In the genomic region with DNA sequence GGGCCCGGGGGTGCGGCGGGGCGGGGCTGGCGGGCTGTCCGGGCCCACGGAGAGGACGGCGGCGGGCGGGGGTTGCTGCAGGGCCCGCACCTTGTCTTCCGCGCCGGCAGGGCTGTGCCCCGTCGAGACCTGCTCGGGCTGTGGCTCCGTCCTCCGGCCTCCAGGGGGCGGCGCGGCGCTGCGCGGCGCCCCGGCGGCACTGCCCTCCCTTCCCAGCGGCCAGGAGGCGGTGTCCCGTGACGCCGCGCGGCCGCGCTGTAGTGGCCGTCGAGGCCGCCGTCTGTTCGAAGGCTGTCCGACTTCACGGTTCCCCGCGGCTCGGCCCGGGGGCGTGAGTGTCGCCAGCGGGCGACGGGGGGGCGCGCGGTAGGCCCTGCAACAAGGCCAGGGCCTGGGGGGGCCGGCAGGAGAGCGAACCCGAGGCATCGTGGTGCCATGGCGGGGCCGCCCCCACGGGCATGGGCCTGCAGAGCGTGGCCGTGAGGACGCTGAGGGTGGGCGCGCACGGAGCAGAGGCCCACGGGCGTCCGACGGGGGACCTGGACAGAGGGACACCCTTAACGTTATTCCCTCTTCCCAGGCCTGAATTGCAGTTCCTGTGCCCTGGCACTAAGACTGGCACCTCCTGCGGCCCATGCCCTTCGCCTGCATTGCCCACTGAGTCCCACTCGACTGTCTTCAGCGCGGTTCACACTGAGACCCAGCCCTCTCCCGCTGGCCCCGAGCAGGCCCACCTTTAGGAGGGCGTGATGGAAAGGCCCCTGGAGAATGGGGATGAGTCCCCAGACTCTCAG, we compare ENCODE assay signal across 1 cellular context.
TF ChIP-seq lines count a peak whose summit lies in the region.

Gene PLEKHG4 (plus strand): TSS at position 237 of the 794 bp plus-strand sequence. CDS start 513 bp downstream, at position 750.

TF ChIP-seq in WTC11, 78 proteins besides CTCF, POLR2A, EP300 and RAD21 (continued from another document and continues in another):
- TF ChIP-seq, protein P1, sequence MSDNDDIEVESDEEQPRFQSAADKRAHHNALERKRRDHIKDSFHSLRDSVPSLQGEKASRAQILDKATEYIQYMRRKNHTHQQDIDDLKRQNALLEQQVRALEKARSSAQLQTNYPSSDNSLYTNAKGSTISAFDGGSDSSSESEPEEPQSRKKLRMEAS (CRISPR knock-in tag; IDR thresholded peaks at IDR 0.05): peak; percentile 92
- TF ChIP-seq OVOL2 (CRISPR knock-in tag; IDR thresholded peaks at IDR 0.05; ENCODE audit: borderline replicate concordance): no peak
- TF ChIP-seq CBFB (CRISPR knock-in tag; IDR thresholded peaks at IDR 0.05; ENCODE audit: low read depth): 0 out of 2 replicates have a peak, but pooled peaks have one; percentile 55
- peak; percentile 57; the same call in 1 of the 2 replicates for TF ChIP-seq ZNF317 (CRISPR knock-in tag; IDR thresholded peaks at IDR 0.05; ENCODE audit: borderline replicate concordance, low read depth)
- no peak for TF ChIP-seq ZSCAN18 (CRISPR knock-in tag; IDR thresholded peaks at IDR 0.05)
- no peak for TF ChIP-seq ZNF416 (CRISPR knock-in tag; IDR thresholded peaks at IDR 0.05)
- TF ChIP-seq, protein P2, sequence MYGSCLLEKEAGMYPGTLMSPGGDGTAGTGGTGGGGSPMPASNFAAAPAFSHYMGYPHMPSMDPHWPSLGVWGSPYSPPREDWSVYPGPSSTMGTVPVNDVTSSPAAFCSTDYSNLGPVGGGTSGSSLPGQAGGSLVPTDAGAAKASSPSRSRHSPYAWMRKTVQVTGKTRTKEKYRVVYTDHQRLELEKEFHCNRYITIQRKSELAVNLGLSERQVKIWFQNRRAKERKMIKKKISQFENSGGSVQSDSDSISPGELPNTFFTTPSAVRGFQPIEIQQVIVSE (CRISPR knock-in tag; IDR thresholded peaks at IDR 0.05; ENCODE audit: borderline replicate concordance): no peak
- TF ChIP-seq ZNF396 (CRISPR knock-in tag; IDR thresholded peaks at IDR 0.05; ENCODE audit: borderline replicate concordance): no peak
- peak; percentile 65 for TF ChIP-seq ZNF423 (CRISPR knock-in tag; IDR thresholded peaks at IDR 0.05)
- peak; percentile 81 for TF ChIP-seq NFE2L1 (CRISPR knock-in tag; IDR thresholded peaks at IDR 0.05)
- TF ChIP-seq ELF4 (CRISPR knock-in tag; IDR thresholded peaks at IDR 0.05; ENCODE audit: low read depth): peak; percentile 88
- no peak for TF ChIP-seq PRRX2 (CRISPR knock-in tag; IDR thresholded peaks at IDR 0.05)
- peak; percentile 97 for TF ChIP-seq FOXP1 (CRISPR knock-in tag; IDR thresholded peaks at IDR 0.05; ENCODE audit: borderline replicate concordance)
- TF ChIP-seq GABPB1 (CRISPR knock-in tag; IDR thresholded peaks at IDR 0.05): peak; percentile 61; the same call in 1 of the 2 replicates
- TF ChIP-seq NR1H2 (CRISPR knock-in tag; IDR thresholded peaks at IDR 0.05): no peak
- TF ChIP-seq ZNF671 (CRISPR knock-in tag; IDR thresholded peaks at IDR 0.05): no peak
- TF ChIP-seq MXD4 (CRISPR knock-in tag; IDR thresholded peaks at IDR 0.05; ENCODE audit: borderline replicate concordance): no peak
- TF ChIP-seq, protein P3, sequence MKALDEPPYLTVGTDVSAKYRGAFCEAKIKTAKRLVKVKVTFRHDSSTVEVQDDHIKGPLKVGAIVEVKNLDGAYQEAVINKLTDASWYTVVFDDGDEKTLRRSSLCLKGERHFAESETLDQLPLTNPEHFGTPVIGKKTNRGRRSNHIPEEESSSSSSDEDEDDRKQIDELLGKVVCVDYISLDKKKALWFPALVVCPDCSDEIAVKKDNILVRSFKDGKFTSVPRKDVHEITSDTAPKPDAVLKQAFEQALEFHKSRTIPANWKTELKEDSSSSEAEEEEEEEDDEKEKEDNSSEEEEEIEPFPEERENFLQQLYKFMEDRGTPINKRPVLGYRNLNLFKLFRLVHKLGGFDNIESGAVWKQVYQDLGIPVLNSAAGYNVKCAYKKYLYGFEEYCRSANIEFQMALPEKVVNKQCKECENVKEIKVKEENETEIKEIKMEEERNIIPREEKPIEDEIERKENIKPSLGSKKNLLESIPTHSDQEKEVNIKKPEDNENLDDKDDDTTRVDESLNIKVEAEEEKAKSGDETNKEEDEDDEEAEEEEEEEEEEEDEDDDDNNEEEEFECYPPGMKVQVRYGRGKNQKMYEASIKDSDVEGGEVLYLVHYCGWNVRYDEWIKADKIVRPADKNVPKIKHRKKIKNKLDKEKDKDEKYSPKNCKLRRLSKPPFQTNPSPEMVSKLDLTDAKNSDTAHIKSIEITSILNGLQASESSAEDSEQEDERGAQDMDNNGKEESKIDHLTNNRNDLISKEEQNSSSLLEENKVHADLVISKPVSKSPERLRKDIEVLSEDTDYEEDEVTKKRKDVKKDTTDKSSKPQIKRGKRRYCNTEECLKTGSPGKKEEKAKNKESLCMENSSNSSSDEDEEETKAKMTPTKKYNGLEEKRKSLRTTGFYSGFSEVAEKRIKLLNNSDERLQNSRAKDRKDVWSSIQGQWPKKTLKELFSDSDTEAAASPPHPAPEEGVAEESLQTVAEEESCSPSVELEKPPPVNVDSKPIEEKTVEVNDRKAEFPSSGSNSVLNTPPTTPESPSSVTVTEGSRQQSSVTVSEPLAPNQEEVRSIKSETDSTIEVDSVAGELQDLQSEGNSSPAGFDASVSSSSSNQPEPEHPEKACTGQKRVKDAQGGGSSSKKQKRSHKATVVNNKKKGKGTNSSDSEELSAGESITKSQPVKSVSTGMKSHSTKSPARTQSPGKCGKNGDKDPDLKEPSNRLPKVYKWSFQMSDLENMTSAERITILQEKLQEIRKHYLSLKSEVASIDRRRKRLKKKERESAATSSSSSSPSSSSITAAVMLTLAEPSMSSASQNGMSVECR (CRISPR knock-in tag; IDR thresholded peaks at IDR 0.05; ENCODE audit: borderline replicate concordance): peak; percentile 82; the same call in 1 of the 2 replicates
- peak; percentile 66; the same call in 1 of the 2 replicates for TF ChIP-seq SMAD4 (CRISPR knock-in tag; IDR thresholded peaks at IDR 0.05)
- no peak for TF ChIP-seq ZNF425 (CRISPR knock-in tag; conservative IDR thresholded peaks at IDR 0.05)
- no peak for TF ChIP-seq AFF4 (CRISPR knock-in tag; IDR thresholded peaks at IDR 0.05; ENCODE audit: borderline replicate concordance)
- TF ChIP-seq ZBTB43 (CRISPR knock-in tag; IDR thresholded peaks at IDR 0.05): peak; percentile 84; the same call in 1 of the 2 replicates
- TF ChIP-seq GRHL2 (CRISPR knock-in tag; IDR thresholded peaks at IDR 0.05; ENCODE audit: insufficient replicate concordance, severe bottlenecking): no peak
- peak; percentile 95; the same call in 1 of the 2 replicates for TF ChIP-seq RELA (CRISPR knock-in tag; IDR thresholded peaks at IDR 0.05; ENCODE audit: borderline replicate concordance)
- TF ChIP-seq, protein P4, sequence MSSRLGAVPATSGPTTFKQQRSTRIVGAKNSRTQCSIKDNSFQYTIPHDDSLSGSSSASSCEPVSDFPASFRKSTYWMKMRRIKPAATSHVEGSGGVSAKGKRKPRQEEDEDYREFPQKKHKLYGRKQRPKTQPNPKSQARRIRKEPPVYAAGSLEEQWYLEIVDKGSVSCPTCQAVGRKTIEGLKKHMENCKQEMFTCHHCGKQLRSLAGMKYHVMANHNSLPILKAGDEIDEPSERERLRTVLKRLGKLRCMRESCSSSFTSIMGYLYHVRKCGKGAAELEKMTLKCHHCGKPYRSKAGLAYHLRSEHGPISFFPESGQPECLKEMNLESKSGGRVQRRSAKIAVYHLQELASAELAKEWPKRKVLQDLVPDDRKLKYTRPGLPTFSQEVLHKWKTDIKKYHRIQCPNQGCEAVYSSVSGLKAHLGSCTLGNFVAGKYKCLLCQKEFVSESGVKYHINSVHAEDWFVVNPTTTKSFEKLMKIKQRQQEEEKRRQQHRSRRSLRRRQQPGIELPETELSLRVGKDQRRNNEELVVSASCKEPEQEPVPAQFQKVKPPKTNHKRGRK (CRISPR knock-in tag; IDR thresholded peaks at IDR 0.05; ENCODE audit: borderline replicate concordance): no peak
- TF ChIP-seq ATF2 (CRISPR knock-in tag; IDR thresholded peaks at IDR 0.05; ENCODE audit: borderline replicate concordance, low read depth): no peak
- TF ChIP-seq FOXP4 (CRISPR knock-in tag; IDR thresholded peaks at IDR 0.05): no peak; the same call in 1 of the 2 replicates
- TF ChIP-seq, protein P5, sequence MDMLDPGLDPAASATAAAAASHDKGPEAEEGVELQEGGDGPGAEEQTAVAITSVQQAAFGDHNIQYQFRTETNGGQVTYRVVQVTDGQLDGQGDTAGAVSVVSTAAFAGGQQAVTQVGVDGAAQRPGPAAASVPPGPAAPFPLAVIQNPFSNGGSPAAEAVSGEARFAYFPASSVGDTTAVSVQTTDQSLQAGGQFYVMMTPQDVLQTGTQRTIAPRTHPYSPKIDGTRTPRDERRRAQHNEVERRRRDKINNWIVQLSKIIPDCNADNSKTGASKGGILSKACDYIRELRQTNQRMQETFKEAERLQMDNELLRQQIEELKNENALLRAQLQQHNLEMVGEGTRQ (CRISPR knock-in tag; IDR thresholded peaks at IDR 0.05): peak; percentile 81
- TF ChIP-seq ZNF138 (CRISPR knock-in tag; conservative IDR thresholded peaks at IDR 0.05): no peak
